8 cellular contexts compared by ENCODE assay signal in the genomic region with DNA sequence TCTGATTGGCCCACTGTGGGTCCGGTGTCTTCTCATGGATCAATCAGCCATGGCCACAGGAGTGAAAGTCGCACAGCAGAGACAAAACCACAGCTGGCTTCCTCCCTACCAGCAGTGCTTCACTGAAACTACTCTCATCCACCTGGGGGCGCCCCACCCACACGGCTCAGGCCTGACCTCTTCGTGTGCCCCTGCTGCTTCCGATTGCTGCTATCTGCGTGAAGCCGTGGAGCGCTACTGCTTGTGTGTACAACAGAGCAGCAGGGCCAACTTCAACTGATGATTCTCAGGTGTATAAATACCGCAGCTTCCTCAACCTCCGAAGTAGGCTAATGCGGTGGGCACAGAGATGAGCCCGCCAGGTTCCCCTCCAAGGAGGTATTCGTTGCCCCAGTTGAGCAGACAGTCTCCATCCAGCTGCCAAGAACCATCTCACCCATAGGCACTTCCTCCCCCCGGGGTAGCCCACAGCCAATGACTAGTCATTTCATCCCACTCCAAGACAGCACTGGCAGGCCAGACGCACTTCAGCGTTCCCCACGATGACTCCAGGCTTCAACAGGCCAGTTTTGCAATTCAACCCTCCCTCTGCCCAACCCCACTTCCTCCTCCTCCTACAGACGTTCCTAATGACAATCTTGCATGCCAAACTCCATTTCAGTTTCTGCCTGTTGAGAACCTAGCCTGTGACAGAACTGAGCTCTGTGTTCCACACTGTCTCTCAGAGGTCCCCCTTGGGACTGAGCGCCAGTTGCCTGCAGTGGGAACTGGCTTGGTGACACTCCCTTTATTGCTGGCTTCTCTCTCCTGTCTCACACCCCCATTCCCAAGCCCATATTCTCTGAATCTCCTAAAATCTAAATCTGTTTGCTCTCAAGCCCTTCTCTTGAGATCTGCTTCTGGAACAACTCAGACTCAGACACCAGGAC.
A peak's percentile ranks its signal among the peaks of the same experiment; 100 is the strongest.
DNase-seq lines count a peak whose midpoint lies in the region; ATAC-seq lines count a peak whose summit lies in the region.

No MANE protein-coding gene starts in this region.

- DNase-seq in NCI-H1417 (lab: John Stamatoyannopoulos, UW) (peak in 2 of 3 experiments; percentile 19 to 32), NCI-H1417 treated with DMSO at 0.1 percent for 48 hours (lab: John Stamatoyannopoulos, UW) (no peak), SIG-M5 treated with dmso at 0.1 percent for 504 hours (lab: John Stamatoyannopoulos, UW; ENCODE audit: unreplicated experiment) (peak; percentile 86), iPS DF 6.9 (ENCODE audit: low read depth, low spot score) (peak; percentile 16)
- peak; percentile 41 for DNase-seq in activated gamma-delta T cell treated with anti-CD3 and anti-CD28 coated beads, Interleukin-2, amount 50 U/mL, for 16 hours (ENCODE audit: low read depth)
- DNase-seq in stimulated activated CD4-positive, alpha-beta T cell treated with anti-CD3 and anti-CD28 coated beads, Interleukin-4, amount 100 ng/mL, for 24 hours: peak; percentile 57

- ATAC-seq in HG03159 (IDR thresholded peaks at IDR 0.05; ENCODE audit: unreplicated experiment) (peak; percentile 60), HG02973 (IDR thresholded peaks at IDR 0.05; ENCODE audit: unreplicated experiment) (no peak)

- no peaks in the 10 kb centered on the region for H3K9me3 ChIP-seq in iPS DF 6.9 (ENCODE audit: control insufficient read depth, insufficient read depth, low read length)

- no peak overlapping the region for H3K27ac ChIP-seq in iPS DF 6.9 (ENCODE audit: low read length)

- H3K4me3 ChIP-seq in iPS DF 6.9 (ENCODE audit: low read length): no peak overlapping the region

- no peaks in the 10 kb centered on the region for H3K4me1 ChIP-seq in iPS DF 6.9 (ENCODE audit: control insufficient read depth, insufficient read depth, low read length)

- WGBS in iPS DF 6.9 (ENCODE audit: insufficient coverage, insufficient read length): no CpG with 5 or more reads among the region's 20 CpGs

- no peaks in the 10 kb centered on the region for H3K36me3 ChIP-seq in iPS DF 6.9 (ENCODE audit: control insufficient read depth, insufficient read depth, low read length)

- no peaks in the 10 kb centered on the region for H3K27me3 ChIP-seq in iPS DF 6.9 (ENCODE audit: control insufficient read depth, insufficient read depth, low read length)
